In genomic region chr2:63844616-63845015, GRCh38 we compare ENCODE assay signal across 10 cellular contexts. TPM values are rescaled to one million over a fixed set of nuclear protein-coding genes. Genes with fewer than 3 reads are reported as not detected.
A peak's percentile ranks its signal among the peaks of the same experiment; 100 is the strongest.
DNase-seq lines count a peak whose midpoint lies in the region; ATAC-seq and TF ChIP-seq lines count a peak whose summit lies in the region.
"Had no signal": no experiment of that assay in that cellular context is flagged by ENCODE, and none has a peak within 500 bp of the region (broad histone marks: within the 10 kb centered on the region; RNA-seq: fewer than 3 reads in every experiment).

No MANE protein-coding gene starts in this region.

- no peak overlapping the region for H3K4me3 ChIP-seq in BLaER1
- peak overlapping the region; percentile 88 for H3K4me3 ChIP-seq in H7 (ENCODE audit: insufficient read depth, low read depth, low read length)
- peak overlapping the region; percentile 4 for H3K4me3 ChIP-seq in brain microvascular endothelial cell (ENCODE audit: low read depth, low read length)
- H3K4me3 ChIP-seq in mucosa of rectum (ENCODE audit: low read length in 2 of 2), result peak overlapping the region; percentile 36 to 98

- H3K36me3 ChIP-seq in BLaER1 (no peaks in the 10 kb centered on the region; the same call in 1 of the 2 replicates), H7 (replicated peaks; ENCODE audit: control insufficient read depth, insufficient read depth, low read length) (no peaks in the 10 kb centered on the region), brain microvascular endothelial cell (replicated peaks) (no peaks in the 10 kb centered on the region), mucosa of rectum (ENCODE audit: control insufficient read depth in 2 of 2, insufficient read depth in 2 of 2, low read length in 2 of 2) (no peaks in the 10 kb centered on the region)

- H3K9ac ChIP-seq in BLaER1 (no peak overlapping the region), mucosa of rectum (ENCODE audit: low read depth in 1 of 2, low read length in 2 of 2) (no peak overlapping the region)

- peak overlapping the region; percentile 89 for H3K4me2 ChIP-seq in BLaER1

- H3K27ac ChIP-seq in BLaER1 (no peak overlapping the region), brain microvascular endothelial cell (no peak overlapping the region), mucosa of rectum (ENCODE audit: low read depth in 2 of 2, low read length in 2 of 2) (no peak overlapping the region)

- ATAC-seq in HG03108 (IDR thresholded peaks at IDR 0.05; ENCODE audit: unreplicated experiment) (no peak), GM21423 (IDR thresholded peaks at IDR 0.05; ENCODE audit: unreplicated experiment) (no peak), GM18858 (IDR thresholded peaks at IDR 0.05; ENCODE audit: unreplicated experiment) (no peak)
- ATAC-seq: stimulated activated memory B cell treated with anti-CD40 and anti-IgM and Interleukin-4, amounts not matched to agents 10 μg/mL and 1 μg/mL and 100 μg/mL, for 72 hours had no signal

- DNase-seq in H7 (no peak), brain microvascular endothelial cell (no peak), amygdala (lab: John Stamatoyannopoulos, UW) (no peak)
- DNase-seq: NCI-H1436 treated with DMSO at 0.1 percent for 48 hours had no signal

- peaks cover 55% of the 10 kb centered on the region for H3K4me1 ChIP-seq in BLaER1
- peaks cover 19 to 24% of the 10 kb centered on the region in 2 donors for H3K4me1 ChIP-seq in mucosa of rectum (ENCODE audit: control insufficient read depth in 2 of 2, insufficient read depth in 2 of 2, low read length in 2 of 2)

- no peaks in the 10 kb centered on the region for H3K27me3 ChIP-seq in BLaER1
- no peaks in the 10 kb centered on the region for H3K27me3 ChIP-seq in H7 (ENCODE audit: control insufficient read depth, insufficient read depth, low read length)
- H3K27me3 ChIP-seq in brain microvascular endothelial cell (replicated peaks), result no peaks in the 10 kb centered on the region
- no peaks in the 10 kb centered on the region for H3K27me3 ChIP-seq in mucosa of rectum (ENCODE audit: control insufficient read depth in 2 of 2, insufficient read depth in 2 of 2, low read length in 2 of 2)

- H3K9me3 ChIP-seq in BLaER1 (peaks cover 13% of the 10 kb centered on the region), mucosa of rectum (ENCODE audit: control insufficient read depth in 2 of 2, low read length in 2 of 2) (no peaks in the 10 kb centered on the region)

- TF ChIP-seq CTCF in brain microvascular endothelial cell (IDR thresholded peaks at IDR 0.05; ENCODE audit: low read depth, low read length, missing control alignments), result no peak

- in situ Hi-C loops in brain microvascular endothelial cell (cut with HindIII; ENCODE audit: low pct_ligation_motif_present, low sequenced_read_pairs), result no loop called here

- peaks cover 51% of the 10 kb centered on the region for H4K20me1 ChIP-seq in BLaER1

RNA-seq across cellular contexts. Expression of gene UGP2, which starts 2.9 kb away (rescaled TPM):
- 324 and 639 TPM in 2 replicates for total RNA-seq in H7 (2014; rRNA removed; shearing (Covaris generic))
